ENCODE assay signal across 13 cellular contexts in genomic region chr13:69579351-69579750, GRCh38.
DNase-seq lines count a peak whose midpoint lies in the region; ATAC-seq, FAIRE-seq and TF ChIP-seq lines count a peak whose summit lies in the region.
"Had no signal": no experiment of that assay in that cellular context is flagged by ENCODE, and none has a peak within 500 bp of the region (broad histone marks: within the 10 kb centered on the region; RNA-seq: fewer than 3 reads in every experiment).

No MANE protein-coding gene starts in this region.

- peak; percentile 47 for TF ChIP-seq CTCF in RWPE2 (IDR thresholded peaks at IDR 0.05; ENCODE audit: poor library complexity, severe bottlenecking)

- FAIRE-seq in HTR-8/SVneo (lab: Jason Lieb, UNC): no peak

- ATAC-seq in RWPE2 (ENCODE audit: low read depth) (no peak), GM18858 (IDR thresholded peaks at IDR 0.05; ENCODE audit: unreplicated experiment) (no peak)
- ATAC-seq: activated naive CD8-positive, alpha-beta T cell treated with anti-CD3 and anti-CD28 coated beads, Interleukin-2, amount 50 U/mL, for 24 hours had no signal

- H3K36me3 ChIP-seq in RWPE2 (ENCODE audit: low read depth): no peaks in the 10 kb centered on the region
- H3K36me3 ChIP-seq: MG63, tibial artery had no signal

- H3K27me3 ChIP-seq in RWPE2 (ENCODE audit: insufficient read depth, poor library complexity, severe bottlenecking): no peaks in the 10 kb centered on the region
- H3K27me3 ChIP-seq: MG63, tibial artery had no signal

- DNase-seq in ELR (ENCODE audit: low read depth): peak; percentile 10
- peak; percentile 46 to 47 for DNase-seq in Kasumi-1 (lab: John Stamatoyannopoulos, UW)
- DNase-seq in RWPE2 (ENCODE audit: low spot score): no peak
- DNase-seq in left kidney (ENCODE audit: low read depth, low spot score): peak; percentile 5
- no peak for DNase-seq in HTR-8/SVneo (ENCODE audit: insufficient read length, low spot score)
- DNase-seq in HuH-7 (ENCODE audit: low spot score): no peak
- DNase-seq in GF-D8 (lab: John Stamatoyannopoulos, UW): no peak
- DNase-seq: activated CD8-positive, alpha-beta memory T cell treated with anti-CD3 and anti-CD28 coated beads for 24 hours; activated naive CD8-positive, alpha-beta T cell treated with anti-CD3 and anti-CD28 coated beads, Interleukin-2, amount 50 U/mL, for 24 hours; MG63; Right ventricle myocardium superior; tibial artery had no signal

- H3K4me1 ChIP-seq in RWPE2 (ENCODE audit: insufficient read depth, poor library complexity, severe bottlenecking): peaks cover 6% of the 10 kb centered on the region
- H3K4me1 ChIP-seq: tibial artery had no signal

- no peak overlapping the region for H3K4me3 ChIP-seq in RWPE2 (ENCODE audit: severe bottlenecking)
- H3K4me3 ChIP-seq: MG63, tibial artery had no signal

- H3K27ac ChIP-seq in RWPE2 (ENCODE audit: poor library complexity, severe bottlenecking): no peak overlapping the region
- H3K27ac ChIP-seq: tibial artery had no signal

- H3K9me3 ChIP-seq in RWPE2 (ENCODE audit: severe bottlenecking): no peaks in the 10 kb centered on the region
- H3K9me3 ChIP-seq: MG63, tibial artery had no signal

Comparison
In these comparisons a context has a peak if more than half of its experiments do, and no peak if none do; other contexts are left out.
1. DNase-seq: peak in ELR (single experiment), Kasumi-1 (2 of 2) and left kidney (single experiment); none in RWPE2 (single experiment), HTR-8/SVneo (single experiment), HuH-7 (single experiment) and GF-D8 (single experiment).